Comparison of ENCODE assay signal across 12 cellular contexts in genomic region chr9:91500509-91501011, GRCh38.
DNase-seq lines count a peak whose midpoint lies in the region; ATAC-seq and TF ChIP-seq lines count a peak whose summit lies in the region.
"Had no signal": no experiment of that assay in that cellular context is flagged by ENCODE, and none has a peak within 500 bp of the region (broad histone marks: within the 10 kb centered on the region; RNA-seq: fewer than 3 reads in every experiment).

No MANE protein-coding gene starts in this region.

- intact Hi-C loops in testis (cut with DNase I; ENCODE audit: low total_unique reads): no loop called here

- TF ChIP-seq POLR2A in testis (IDR thresholded peaks at IDR 0.05): no peak

- no peaks in the 10 kb centered on the region for H3K27me3 Mint-ChIP-seq in osteocyte (ENCODE audit: unreplicated experiment)

- H3K4me3 ChIP-seq in astrocyte of the cerebellum (ENCODE audit: low read depth, low read length) (no peak overlapping the region), testis (no peak overlapping the region)
- H3K4me3 ChIP-seq: coronary artery had no signal

- peak; percentile 11 to 31 for DNase-seq in activated CD4-positive, alpha-beta T cell treated with anti-CD3 and anti-CD28 coated beads, Interleukin-2, amount 50 U/mL, for 48 hours
- DNase-seq in activated CD4-positive, alpha-beta T cell treated with anti-CD3 and anti-CD28 coated beads, Interleukin-2, amount 50 U/mL, for 1 hour: no peak
- peak; percentile 69 for DNase-seq in astrocyte of the cerebellum (ENCODE audit: low read depth)
- DNase-seq in osteocyte (ENCODE audit: extremely low spot score, unreplicated experiment): no peak
- no peak for DNase-seq in GOT3 (lab: John Stamatoyannopoulos, UW)
- no peak for DNase-seq in testis
- DNase-seq in NOMO-1 treated with DMSO at 0.1 percent for 48 hours (lab: John Stamatoyannopoulos, UW; ENCODE audit: unreplicated experiment): no peak
- DNase-seq: BE2C, NCI-H2029 had no signal

- H3K27me3 ChIP-seq in testis: no peaks in the 10 kb centered on the region
- H3K27me3 ChIP-seq: BE2C had no signal

- WGBS in testis, 2 donors: 77 to 90% methylated on average over 9 of the region's 9 CpGs

- H3K9me3 Mint-ChIP-seq in osteocyte (ENCODE audit: unreplicated experiment): no peaks in the 10 kb centered on the region

- no peaks in the 10 kb centered on the region for H3K9me3 ChIP-seq in testis
- H3K9me3 ChIP-seq: BE2C had no signal

- H3K36me3 ChIP-seq in testis (ENCODE audit: low read depth, missing control alignments): no peaks in the 10 kb centered on the region
- H3K36me3 ChIP-seq: BE2C had no signal

- no peak overlapping the region for H3K4me3 Mint-ChIP-seq in osteocyte (ENCODE audit: unreplicated experiment)

- H3K27ac Mint-ChIP-seq in osteocyte (ENCODE audit: unreplicated experiment): peak overlapping the region; percentile 8

- in situ Hi-C loops in astrocyte of the cerebellum (cut with HindIII; ENCODE audit: low sequenced_read_pairs): no loop called here

- H3K4me1 ChIP-seq in testis: no peaks in the 10 kb centered on the region
- H3K4me1 ChIP-seq: BE2C had no signal

- TF ChIP-seq CTCF in astrocyte of the cerebellum (IDR thresholded peaks at IDR 0.05; ENCODE audit: low read depth, low read length, missing control alignments): no peak
- no peak for TF ChIP-seq CTCF in osteocyte (IDR thresholded peaks at IDR 0.05)
- no peak for TF ChIP-seq CTCF in testis (IDR thresholded peaks at IDR 0.05)

- peak; percentile 61 for ATAC-seq in HG03378 (IDR thresholded peaks at IDR 0.05; ENCODE audit: unreplicated experiment)
- ATAC-seq: left lobe of liver had no signal

- H3K36me3 Mint-ChIP-seq in osteocyte (ENCODE audit: unreplicated experiment): no peaks in the 10 kb centered on the region

- H3K4me1 Mint-ChIP-seq in osteocyte (ENCODE audit: unreplicated experiment): peaks cover 22% of the 10 kb centered on the region

- H3K27ac ChIP-seq in testis: no peak overlapping the region
- H3K27ac ChIP-seq: coronary artery had no signal

Comparison
In these comparisons a context has a peak if more than half of its experiments do, and no peak if none do; other contexts are left out.
1. DNase-seq: peak in activated CD4-positive, alpha-beta T cell treated with anti-CD3 and anti-CD28 coated beads, Interleukin-2, amount 50 U/mL, for 48 hours (2 of 2) and astrocyte of the cerebellum (single experiment); none in activated CD4-positive, alpha-beta T cell treated with anti-CD3 and anti-CD28 coated beads, Interleukin-2, amount 50 U/mL, for 1 hour (single experiment), osteocyte (single experiment), GOT3 (single experiment), testis (single experiment) and NOMO-1 treated with DMSO at 0.1 percent for 48 hours (single experiment).